ENCODE assay signal across 29 cellular contexts in the genomic region with DNA sequence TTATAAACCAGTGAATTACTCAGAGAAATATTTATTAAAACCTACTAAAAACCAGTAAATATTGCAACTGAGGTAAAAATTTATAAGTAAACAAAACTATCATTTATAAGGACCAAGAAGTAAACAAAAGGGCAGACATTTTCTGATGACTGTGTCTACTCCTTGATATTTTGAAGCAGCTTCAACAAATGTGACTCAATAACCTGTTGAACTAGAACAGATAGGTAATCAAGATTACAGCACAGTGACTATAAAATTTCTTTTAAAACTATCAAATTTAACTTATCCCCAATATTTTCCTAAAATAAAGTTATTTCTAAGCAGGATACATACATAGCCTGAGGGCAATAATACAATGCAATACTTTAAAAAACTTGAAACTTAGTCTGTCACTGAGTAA.
"Had no signal": no experiment of that assay in that cellular context is flagged by ENCODE, and none has a peak within 500 bp of the region (broad histone marks: within the 10 kb centered on the region; RNA-seq: fewer than 3 reads in every experiment).

No MANE protein-coding gene starts in this region.

- DNase-seq: activated B cell treated with CpG ODN at 0.5 μM for 24 hours; activated CD4-positive, alpha-beta memory T cell treated with anti-CD3 and anti-CD28 coated beads for 36 hours; activated CD4-positive, alpha-beta T cell treated with anti-CD3 and anti-CD28 coated beads for 4 hours; activated CD4-positive, alpha-beta T cell treated with anti-CD3 and anti-CD28 coated beads, Interleukin-2, amount 10 ng/mL, durations not matched to agents 24 days and 14 days; activated CD4-positive, alpha-beta T cell treated with anti-CD3 and anti-CD28 coated beads, Interleukin-2, amount 50 U/mL, for 1 hour; activated CD4-positive, alpha-beta T cell treated with anti-CD3 and anti-CD28 coated beads, Interleukin-2, amount 50 U/mL, for 4 hours; activated CD4-positive, CD25-positive, alpha-beta regulatory T cell treated with anti-CD3 and anti-CD28 coated beads, Interleukin-2, amount 50 U/mL, for 72 hours; activated CD8-positive, alpha-beta memory T cell treated with anti-CD3 and anti-CD28 coated beads, Interleukin-2, amount 50 U/mL, for 4 hours; activated CD8-positive, alpha-beta T cell treated with anti-CD3 and anti-CD28 coated beads for 36 hours; activated effector memory CD4-positive, alpha-beta T cell treated with anti-CD3 and anti-CD28 coated beads, Interleukin-2, amount 50 U/mL, for 16 hours; activated gamma-delta T cell treated with Interleukin-2 at 50 U/mL for 16 hours; activated naive CD4-positive, alpha-beta T cell treated with anti-CD3 and anti-CD28 coated beads, Interleukin-2, amount 10 ng/mL, durations not matched to agents 7 days and 5 days; activated naive CD4-positive, alpha-beta T cell treated with Interleukin-2 at 50 U/mL for 16 hours; activated naive CD8-positive, alpha-beta T cell treated with anti-CD3 and anti-CD28 coated beads, Interleukin-2, amount 10 ng/mL, durations not matched to agents 7 days and 5 days; activated naive CD8-positive, alpha-beta T cell treated with anti-CD3 and anti-CD28 coated beads, Interleukin-2, amount 50 U/mL, for 24 hours; activated T-cell treated with anti-CD3 and anti-CD28 coated beads for 4 hours; activated T-cell treated with anti-CD3 and anti-CD28 coated beads, Interleukin-2, amount 50 U/mL, for 1 hour; activated T-cell treated with anti-CD3 and anti-CD28 coated beads, Interleukin-2, amount 50 U/mL, for 4 hours; activated T-cell treated with anti-CD3 and anti-CD28 coated beads, Interleukin-2, amount 50 U/mL, for 72 hours; amygdala; anterior cingulate cortex; caudate nucleus; T-helper 1 cell; T-helper 2 cell; T-helper 9 cell had no signal

- H3K9me3 ChIP-seq: ascending aorta had no signal

- H3K4me1 ChIP-seq: ascending aorta had no signal

- H3K27ac ChIP-seq: ascending aorta, cardiac muscle cell, VCaP had no signal

- ATAC-seq: activated CD8-positive, alpha-beta T cell treated with anti-CD3 and anti-CD28 coated beads for 36 hours; activated naive CD8-positive, alpha-beta T cell treated with anti-CD3 and anti-CD28 coated beads, Interleukin-2, amount 50 U/mL, for 24 hours; activated T-cell treated with anti-CD3 and anti-CD28 coated beads, Interleukin-2, amount 50 U/mL, for 4 hours; activated T-cell treated with anti-CD3 and anti-CD28 coated beads, Interleukin-2, amount 50 U/mL, for 72 hours; activated T-helper 17 cell treated with anti-CD3 and anti-CD28 coated beads, Interleukin-2, amount 50 U/mL, for 72 hours had no signal

- H3K4me3 ChIP-seq: ascending aorta, cardiac muscle cell had no signal

- H3K27me3 ChIP-seq: ascending aorta, cardiac muscle cell had no signal
